ENCODE assay signal across 13 cellular contexts in the genomic region with DNA sequence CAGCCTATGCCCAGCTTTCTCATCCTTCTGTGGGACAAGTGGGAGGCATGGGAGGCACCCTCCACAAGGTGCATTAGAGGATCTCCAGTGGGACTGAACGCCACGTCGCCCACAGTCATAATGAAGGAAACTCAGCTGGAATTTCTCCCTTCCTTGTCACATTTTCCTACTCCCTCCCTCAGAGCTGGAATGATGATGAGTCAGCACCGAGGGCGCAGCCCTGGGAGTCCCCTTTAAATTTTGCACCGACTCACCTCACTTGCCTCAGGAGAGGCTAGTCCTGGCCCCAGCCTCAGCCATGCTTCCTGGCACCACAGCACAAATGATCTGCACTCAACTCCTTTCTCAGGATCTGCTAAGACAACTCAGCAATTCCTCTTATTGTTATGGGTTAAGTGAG. TPM values are rescaled to one million over a fixed set of nuclear protein-coding genes. Genes with fewer than 3 reads are reported as not detected.
A peak's percentile ranks its signal among the peaks of the same experiment; 100 is the strongest.
DNase-seq lines count a peak whose midpoint lies in the region; ATAC-seq, FAIRE-seq and TF ChIP-seq lines count a peak whose summit lies in the region.
"Had no signal": no experiment of that assay in that cellular context is flagged by ENCODE, and none has a peak within 500 bp of the region (broad histone marks: within the 10 kb centered on the region; RNA-seq: fewer than 3 reads in every experiment).

No MANE protein-coding gene starts in this region.

- no peak overlapping the region for H3K27ac Mint-ChIP-seq in activated naive CD4-positive, alpha-beta T cell treated with anti-CD3 and anti-CD28 coated beads, Interleukin-2, amount 10 ng/mL, durations not matched to agents 7 days and 5 days
- H3K27ac Mint-ChIP-seq in Calu3 (ENCODE audit: unreplicated experiment), result no peak overlapping the region

- no peak overlapping the region for H3K9ac ChIP-seq in H1 (replicated peaks in 1 of 4; ENCODE audit: extremely low read depth in 1 of 4, low read depth in 3 of 4, low read length in 3 of 4)

- H3K4me3 ChIP-seq in H1 (ENCODE audit: extremely low read depth in 1 of 4, insufficient read depth in 2 of 4, low read depth in 3 of 4, low read length in 4 of 4), result no peak overlapping the region
- H3K4me3 ChIP-seq in left lung, result no peak overlapping the region
- H3K4me3 ChIP-seq: prostate gland, SJSA1 had no signal

- 77% methylated on average over 6 of the region's 6 CpGs; no CpG with 5 or more reads in 1 of the 2 experiments for WGBS in H1 (ENCODE audit: extremely low coverage in 1 of 2, insufficient coverage in 1 of 2, insufficient read length in 1 of 2, insufficient replicate concordance in 2 of 2, low coverage in 1 of 2, low lambda C conversion rate in 2 of 2, missing lambda C conversion rate in 1 of 2), 2 experiments

- H2BK20ac ChIP-seq in H1 (ENCODE audit: low read length), result no peak overlapping the region

- ATAC-seq in left lung (peak; percentile 32), GM21528 (IDR thresholded peaks at IDR 0.05; ENCODE audit: low FRiP score, unreplicated experiment) (no peak)

- H3K36me3 ChIP-seq in H1 (ENCODE audit: control insufficient read depth in 2 of 4, insufficient read depth in 4 of 4, low read length in 3 of 4) (no peaks in the 10 kb centered on the region), left lung (no peaks in the 10 kb centered on the region)
- H3K36me3 ChIP-seq: prostate gland, SJSA1 had no signal

- intact Hi-C loops in left lung (cut with DNase I) (loop anchor here in 1 of 2 donors (5.0 kb wide), 2 partner anchors 179 to 231 kb away; no protein-coding TSS in a partner anchor), Calu3 (cut with micrococcal nuclease; ENCODE audit: unreplicated experiment) (loop anchor here (5.0 to 10.0 kb wide), 4 partner anchors 211 to 881 kb away; partner anchors contain the start of gene E2F8)

- H2BK15ac ChIP-seq in H1 (ENCODE audit: low read length), result no peak overlapping the region

- H3K4me1 Mint-ChIP-seq in activated naive CD4-positive, alpha-beta T cell treated with anti-CD3 and anti-CD28 coated beads, Interleukin-2, amount 10 ng/mL, durations not matched to agents 7 days and 5 days, result no peaks in the 10 kb centered on the region
- H3K4me1 Mint-ChIP-seq in Calu3 (ENCODE audit: low read depth, unreplicated experiment), result no peaks in the 10 kb centered on the region

- H3K9me3 Mint-ChIP-seq in activated naive CD4-positive, alpha-beta T cell treated with anti-CD3 and anti-CD28 coated beads, Interleukin-2, amount 10 ng/mL, durations not matched to agents 7 days and 5 days, result no peaks in the 10 kb centered on the region
- no peaks in the 10 kb centered on the region for H3K9me3 Mint-ChIP-seq in Calu3 (ENCODE audit: low read depth, unreplicated experiment)

- TF ChIP-seq RAD21 in H1 (IDR thresholded peaks at IDR 0.05 in 1 of 2, conservative IDR thresholded peaks at IDR 0.05 in 1 of 2; ENCODE audit: low read depth in 2 of 2, low read length in 2 of 2), result no peak

- H4K8ac ChIP-seq in H1 (ENCODE audit: extremely low read depth, insufficient read depth, low read length), result no peak overlapping the region

- H3K27me3 ChIP-seq in H1 (replicated peaks in 1 of 4; ENCODE audit: control insufficient read depth in 3 of 4, extremely low read depth in 1 of 4, insufficient read depth in 3 of 4, low read length in 3 of 4), result peaks cover 1 to 8% (median 4%) of the 10 kb centered on the region in 4 experiments; a peak in 6 of 7 replicates
- no peaks in the 10 kb centered on the region for H3K27me3 ChIP-seq in left lung
- H3K27me3 ChIP-seq: SJSA1 had no signal

- peaks cover 21% of the 10 kb centered on the region for H3K27me3 Mint-ChIP-seq in activated naive CD4-positive, alpha-beta T cell treated with anti-CD3 and anti-CD28 coated beads, Interleukin-2, amount 10 ng/mL, durations not matched to agents 7 days and 5 days
- no peaks in the 10 kb centered on the region for H3K27me3 Mint-ChIP-seq in Calu3 (ENCODE audit: unreplicated experiment)

- TF ChIP-seq CTCF in H1 (IDR thresholded peaks at IDR 0.05; ENCODE audit: control extremely low read depth in 1 of 3, insufficient read depth in 1 of 3, low read depth in 1 of 3, low read length in 3 of 3) (no peak), left lung (IDR thresholded peaks at IDR 0.05) (no peak), Calu3 (IDR thresholded peaks at IDR 0.05; ENCODE audit: unreplicated experiment) (no peak)

- no peak overlapping the region for H3K4me2 ChIP-seq in H1 (ENCODE audit: insufficient read depth in 1 of 2, low read depth in 2 of 2, low read length in 2 of 2)

- H3K23ac ChIP-seq in H1 (ENCODE audit: insufficient read length), result no peak overlapping the region

- no peak for TF ChIP-seq EP300 in H1 (IDR thresholded peaks at IDR 0.05; ENCODE audit: borderline replicate concordance in 1 of 2, low read depth in 2 of 2, low read length in 2 of 2)

- POLR2A ChIA-PET in H1 (lab: Charles Lee; ENCODE audit: partially characterized antibody), result no interaction called here

- H2BK120ac ChIP-seq in H1 (replicated peaks; ENCODE audit: low read depth, low read length), result no peak overlapping the region

- no peaks in the 10 kb centered on the region for H3K23me2 ChIP-seq in H1 (ENCODE audit: low read depth, low read length)

- no peak overlapping the region for H4K91ac ChIP-seq in H1 (replicated peaks; ENCODE audit: insufficient read length, low read length)

- no peak overlapping the region for H3K4ac ChIP-seq in H1 (replicated peaks; ENCODE audit: insufficient read length, low read depth, low read length)

- no peaks in the 10 kb centered on the region for H4K20me1 ChIP-seq in H1 (replicated peaks in 1 of 2; ENCODE audit: control insufficient read depth in 1 of 2, insufficient read depth in 2 of 2, low read length in 2 of 2)

- no peak overlapping the region for H2AFZ ChIP-seq in H1 (ENCODE audit: low read length)

- BruUV-seq in Calu3 (replicated peaks; lab: Mats Ljungman, UMichigan), result no TSS peak

- H3K9me3 ChIP-seq in H1 (ENCODE audit: insufficient read depth in 2 of 2, low read depth in 1 of 2, low read length in 1 of 2) (no peaks in the 10 kb centered on the region), left lung (no peaks in the 10 kb centered on the region)
- H3K9me3 ChIP-seq: prostate gland, SJSA1 had no signal

- H3K18ac ChIP-seq in H1 (ENCODE audit: extremely low read depth, low read length), result no peak overlapping the region

- CTCF ChIA-PET in H1 (lab: Charles Lee; ENCODE audit: partially characterized antibody), result interaction anchor here (0.6 to 2.5 kb wide), 7 partner anchors 12 to 458 kb away, joined by 3 to 14 read pairs (median 4); no protein-coding TSS in a partner anchor
- CTCF ChIA-PET in activated naive CD4-positive, alpha-beta T cell treated with anti-CD3 and anti-CD28 coated beads, Interleukin-2, amount 10 ng/mL, durations not matched to agents 7 days and 5 days (lab: Charles Lee), result interaction anchor here (1.0 to 5.7 kb wide), 4 partner anchors 15 to 547 kb away, joined by 3 to 96 read pairs (median 4); no protein-coding TSS in a partner anchor
- CTCF ChIA-PET in Calu3 (lab: Charles Lee), result no interaction called here

- no peaks in the 10 kb centered on the region for H3K79me2 ChIP-seq in H1 (ENCODE audit: control insufficient read depth in 1 of 2, insufficient read depth in 2 of 2, low read length in 2 of 2)

- no peak for TF ChIP-seq POLR2A in H1 (IDR thresholded peaks at IDR 0.05; ENCODE audit: control extremely low read depth in 1 of 2, low read depth in 2 of 2, low read length in 2 of 2)

- no peak overlapping the region for H3K27ac ChIP-seq in H1 (ENCODE audit: low read depth, low read length)
- no peak overlapping the region for H3K27ac ChIP-seq in left lung
- H3K27ac ChIP-seq: prostate gland, SJSA1 had no signal

- H3K4me3 Mint-ChIP-seq in activated naive CD4-positive, alpha-beta T cell treated with anti-CD3 and anti-CD28 coated beads, Interleukin-2, amount 10 ng/mL, durations not matched to agents 7 days and 5 days, result no peak overlapping the region
- H3K4me3 Mint-ChIP-seq in Calu3 (ENCODE audit: low read depth, unreplicated experiment), result no peak overlapping the region

- 0 out of 2 replicates have a peak, but pooled peaks cover 2% of the 10 kb centered on the region for H3K79me1 ChIP-seq in H1 (ENCODE audit: low read depth, low read length)

- H2BK5ac ChIP-seq in H1 (ENCODE audit: low read depth, low read length), result no peak overlapping the region

- no peak overlapping the region for H4K5ac ChIP-seq in H1 (ENCODE audit: insufficient read length, low read depth, low read length)

- no peak overlapping the region for H3K14ac ChIP-seq in H1 (ENCODE audit: insufficient read length)

- DNase-seq in Daoy (ENCODE audit: low read depth) (peak; percentile 68), RCC 7860 (ENCODE audit: low spot score) (peak; percentile 61), H1 (ENCODE audit: low read depth in 1 of 2, low spot score in 2 of 2) (no peak), left lung (no peak), Calu3 (no peak), NCI-H1694 treated with DMSO at 0.1 percent for 48 hours (lab: John Stamatoyannopoulos, UW) (no peak)
- DNase-seq in activated naive CD4-positive, alpha-beta T cell treated with anti-CD3 and anti-CD28 coated beads, Interleukin-2, amount 10 ng/mL, durations not matched to agents 7 days and 5 days, result no peak
- DNase-seq: C1 segment of cervical spinal cord, NCI-H1436 treated with DMSO at 0.1 percent for 48 hours, NCI-H748 treated with DMSO at 0.1 percent for 48 hours had no signal

- no peaks in the 10 kb centered on the region for H3K36me3 Mint-ChIP-seq in activated naive CD4-positive, alpha-beta T cell treated with anti-CD3 and anti-CD28 coated beads, Interleukin-2, amount 10 ng/mL, durations not matched to agents 7 days and 5 days
- H3K36me3 Mint-ChIP-seq in Calu3 (ENCODE audit: insufficient read depth, unreplicated experiment), result no peaks in the 10 kb centered on the region

- H2AK5ac ChIP-seq in H1 (ENCODE audit: low read depth, low read length), result no peak overlapping the region

- FAIRE-seq in RCC 7860 (lab: Jason Lieb, UNC), result no peak
- FAIRE-seq in H1 (lab: Jason Lieb, UNC), result no peak

- H3K56ac ChIP-seq in H1 (replicated peaks; ENCODE audit: insufficient read length, low read depth, low read length), result no peak overlapping the region

- H3K4me1 ChIP-seq in H1 (replicated peaks in 1 of 4; ENCODE audit: control insufficient read depth in 3 of 4, insufficient read depth in 4 of 4, low read length in 3 of 4) (peaks cover 0 to 4% (median 2%) of the 10 kb centered on the region in 4 experiments; a peak in 1 of 7 replicates), left lung (no peaks in the 10 kb centered on the region)
- H3K4me1 ChIP-seq: prostate gland, SJSA1 had no signal

- no peak overlapping the region for H2BK12ac ChIP-seq in H1 (ENCODE audit: low read depth, low read length)

RNA-seq across cellular contexts. Expression of gene DBX1, which starts 34.3 kb away (rescaled TPM):
- not detected in 2 replicates for total RNA-seq in Daoy (2014; rRNA removed; shearing (Covaris generic))
- total RNA-seq in H1 (2021; fragmentation: NEBNext Ultra II Directional; extraction: Animal tissue kit (Norgen Biotek cat#: 25700)), result not detected in 2 replicates
- polyA plus RNA-seq in H1 (2011; rRNA removed), result 0.05 TPM in 1 of 2 replicates, not detected in the other
- polyA plus RNA-seq in H1 (2011; cell fraction: cytosol; rRNA removed), result 0.09 TPM
- not detected for polyA plus RNA-seq in H1 (2011; cell fraction: nucleus; rRNA removed)
- 0.19 TPM in 1 of 4 replicates, not detected in the others for polyA plus RNA-seq in H1 (2012, experiment 1 of 2)
- polyA plus RNA-seq in H1 (2012, experiment 2 of 2), result not detected
- polyA plus RNA-seq in H1 (2013, experiment 1 of 2), result 0.04 TPM
- not detected for polyA plus RNA-seq in H1 (2013, experiment 2 of 2)
- not detected in 2 replicates for polyA minus RNA-seq in H1 (2011; rRNA and poly(A)+ RNA removed)
- not detected for polyA minus RNA-seq in H1 (2011; cell fraction: cytosol; rRNA and poly(A)+ RNA removed)
- polyA minus RNA-seq in H1 (2011; cell fraction: nucleus; rRNA and poly(A)+ RNA removed), result not detected
- total RNA-seq in left lung (not detected), Calu3 (2022) (not detected in 2 replicates)
- total RNA-seq: prostate gland, SJSA1 had no signal

Comparison
In these comparisons a context has a peak if more than half of its experiments do, and no peak if none do; other contexts are left out.
1. DNase-seq: peak in Daoy (single experiment) and RCC 7860 (single experiment); none in H1 (0 of 2), left lung (0 of 2), activated naive CD4-positive, alpha-beta T cell treated with anti-CD3 and anti-CD28 coated beads, Interleukin-2, amount 10 ng/mL, durations not matched to agents 7 days and 5 days (single experiment), Calu3 (single experiment) and NCI-H1694 treated with DMSO at 0.1 percent for 48 hours (single experiment).